In genomic region chr19:56111601-56112312, GRCh38 we compare ENCODE assay signal across 9 cellular contexts. TPM values are rescaled to one million over a fixed set of nuclear protein-coding genes. Genes with fewer than 3 reads are reported as not detected.
DNase-seq lines count a peak whose midpoint lies in the region; ATAC-seq and TF ChIP-seq lines count a peak whose summit lies in the region.
"Had no signal": no experiment of that assay in that cellular context is flagged by ENCODE, and none has a peak within 500 bp of the region (broad histone marks: within the 10 kb centered on the region; RNA-seq: fewer than 3 reads in every experiment).

No MANE protein-coding gene starts in this region.

- peaks cover 100% of the 10 kb centered on the region for H4K20me1 ChIP-seq in smooth muscle cell (ENCODE audit: low read depth)

- no peaks in the 10 kb centered on the region for H3K36me3 ChIP-seq in smooth muscle cell (ENCODE audit: low read depth)

- peaks cover 3% of the 10 kb centered on the region for H3K36me3 Mint-ChIP-seq in activated CD8-positive, alpha-beta T cell treated with anti-CD3 and anti-CD28 coated beads for 36 hours (ENCODE audit: low read depth)

- H3K4me3 ChIP-seq in right cardiac atrium (ENCODE audit: low read length) (no peak overlapping the region), smooth muscle cell (no peak overlapping the region)

- no peak overlapping the region for H3K9ac ChIP-seq in smooth muscle cell (ENCODE audit: low read depth)

- H3K27me3 ChIP-seq in right cardiac atrium (ENCODE audit: control insufficient read depth, insufficient read depth) (no peaks in the 10 kb centered on the region), smooth muscle cell (ENCODE audit: low read depth) (no peaks in the 10 kb centered on the region)

- H3K9me3 ChIP-seq in right cardiac atrium (ENCODE audit: control insufficient read depth, low read length) = no peaks in the 10 kb centered on the region
- H3K9me3 ChIP-seq in smooth muscle cell (replicated peaks; ENCODE audit: low read depth) = no peaks in the 10 kb centered on the region

- peak overlapping the region; percentile 44 for H3K27ac ChIP-seq in right cardiac atrium (ENCODE audit: low read length)
- H3K27ac ChIP-seq in smooth muscle cell (ENCODE audit: low read depth) = peak overlapping the region; percentile 13

- peaks cover 57% of the 10 kb centered on the region for H3K4me1 Mint-ChIP-seq in activated CD8-positive, alpha-beta T cell treated with anti-CD3 and anti-CD28 coated beads for 36 hours (ENCODE audit: low read depth)

- H3K79me2 ChIP-seq in smooth muscle cell (ENCODE audit: low read depth) = peaks cover 97% of the 10 kb centered on the region

- no peaks in the 10 kb centered on the region for H3K27me3 Mint-ChIP-seq in activated CD8-positive, alpha-beta T cell treated with anti-CD3 and anti-CD28 coated beads for 36 hours

- POLR2A ChIA-PET in activated CD8-positive, alpha-beta T cell treated with anti-CD3 and anti-CD28 coated beads for 36 hours (lab: Charles Lee) = interaction anchor here (0.9 kb wide), 1 partner anchor 9 kb away, joined by 3 read pairs; the partner anchor contains the start of gene ZNF787

- 47% methylated on average over 24 of the region's 24 CpGs for WGBS in right cardiac atrium
- 81% methylated on average over 24 of the region's 24 CpGs for WGBS in smooth muscle cell (ENCODE audit: low lambda C conversion rate)

- H3K4me3 Mint-ChIP-seq in activated CD8-positive, alpha-beta T cell treated with anti-CD3 and anti-CD28 coated beads for 36 hours = no peak overlapping the region

- intact Hi-C loops in activated CD8-positive, alpha-beta T cell treated with anti-CD3 and anti-CD28 coated beads for 36 hours (cut with micrococcal nuclease) = no loop called here
- intact Hi-C loops in right cardiac atrium (cut with DNase I) = no loop called here

- peak overlapping the region; percentile 70 for H3K27ac Mint-ChIP-seq in activated CD8-positive, alpha-beta T cell treated with anti-CD3 and anti-CD28 coated beads for 36 hours

- no peaks in the 10 kb centered on the region for H3K9me3 Mint-ChIP-seq in activated CD8-positive, alpha-beta T cell treated with anti-CD3 and anti-CD28 coated beads for 36 hours

- no peak overlapping the region for H3K4me2 ChIP-seq in smooth muscle cell

- H3F3A ChIP-seq in smooth muscle cell (ENCODE audit: low read depth) = no peaks in the 10 kb centered on the region

- CTCF ChIA-PET in activated CD8-positive, alpha-beta T cell treated with anti-CD3 and anti-CD28 coated beads for 36 hours (lab: Charles Lee) = interaction anchor here (1.0 kb wide), 1 partner anchor 31 kb away, joined by 6 read pairs; no protein-coding TSS in a partner anchor

- peak; percentile 22 for DNase-seq in activated T-cell treated with anti-CD3 and anti-CD28 coated beads for 1 hour (ENCODE audit: low read depth)
- no peak for DNase-seq in activated T-cell treated with anti-CD3 and anti-CD28 coated beads for 4 hours
- DNase-seq in activated CD8-positive, alpha-beta T cell treated with anti-CD3 and anti-CD28 coated beads for 36 hours = peak; percentile 80
- DNase-seq in right cardiac atrium = peak; percentile 57 to 87 (median 77)
- no peak for DNase-seq in smooth muscle cell (lab: John Stamatoyannopoulos, UW; ENCODE audit: unreplicated experiment)
- no peak for DNase-seq in NCI-H2081 treated with DMSO at 0.1 percent for 48 hours (lab: John Stamatoyannopoulos, UW)
- DNase-seq: DND-41 had no signal

- no peak overlapping the region for H2AFZ ChIP-seq in smooth muscle cell (ENCODE audit: low read depth)

- peak; percentile 71 for ATAC-seq in HG03354 (IDR thresholded peaks at IDR 0.05; ENCODE audit: poor library complexity, severe bottlenecking, unreplicated experiment)
- peak; percentile 96 for ATAC-seq in activated CD8-positive, alpha-beta T cell treated with anti-CD3 and anti-CD28 coated beads for 36 hours
- peak; percentile 72 to 80 for ATAC-seq in right cardiac atrium
- no peak for ATAC-seq in GM19328 (IDR thresholded peaks at IDR 0.05; ENCODE audit: unreplicated experiment)

- no peak for TF ChIP-seq CTCF in activated CD8-positive, alpha-beta T cell treated with anti-CD3 and anti-CD28 coated beads for 36 hours (IDR thresholded peaks at IDR 0.05)
- TF ChIP-seq CTCF in smooth muscle cell (IDR thresholded peaks at IDR 0.05; ENCODE audit: borderline replicate concordance, insufficient read depth, poor library complexity, severe bottlenecking) = no peak

- H3K4me1 ChIP-seq in right cardiac atrium (ENCODE audit: control insufficient read depth, insufficient read depth, low read length) = peaks cover 24% of the 10 kb centered on the region
- H3K4me1 ChIP-seq in smooth muscle cell (ENCODE audit: low read depth) = peaks cover 21% of the 10 kb centered on the region

RNA-seq across cellular contexts. Expression of gene ZNF787, which starts 9.3 kb away (rescaled TPM):
- 10 to 100 TPM; 24.2 to 25.8 TPM for total RNA-seq in activated CD8-positive, alpha-beta T cell treated with anti-CD3 and anti-CD28 coated beads for 36 hours
- 10 to 100 TPM; 22.0 to 29.2 (median 26.2) TPM for total RNA-seq in right cardiac atrium
- 25.4 TPM for polyA plus RNA-seq in right cardiac atrium
- total RNA-seq in smooth muscle cell = 7.4 and 10.0 TPM in 2 replicates
- polyA plus RNA-seq in smooth muscle cell = 20.3 and 22.8 TPM in 2 replicates

RNA-seq across cellular contexts. Expression of gene ZNF444, which starts 29.3 kb away (rescaled TPM):
- total RNA-seq in activated CD8-positive, alpha-beta T cell treated with anti-CD3 and anti-CD28 coated beads for 36 hours = 10 to 100 TPM; 25.3 to 35.2 TPM
- total RNA-seq in right cardiac atrium (10 to 100 TPM; 19.3 to 29.3 (median 23.1) TPM), smooth muscle cell (10.8 and 20.0 TPM in 2 replicates)
- polyA plus RNA-seq in right cardiac atrium (20.0 TPM), smooth muscle cell (40.6 and 55.5 TPM in 2 replicates)

Comparison
In these comparisons a context has a peak if more than half of its experiments do, and no peak if none do; other contexts are left out.
1. DNase-seq: peak in activated T-cell treated with anti-CD3 and anti-CD28 coated beads for 1 hour (single experiment), activated CD8-positive, alpha-beta T cell treated with anti-CD3 and anti-CD28 coated beads for 36 hours (single experiment) and right cardiac atrium (3 of 3); none in activated T-cell treated with anti-CD3 and anti-CD28 coated beads for 4 hours (single experiment), smooth muscle cell (single experiment) and NCI-H2081 treated with DMSO at 0.1 percent for 48 hours (single experiment).